Comparison of ENCODE assay signal across 13 cellular contexts in genomic region chr2:156476021-156476420, GRCh38. TPM values are rescaled to one million over a fixed set of nuclear protein-coding genes. Genes with fewer than 3 reads are reported as not detected.
DNase-seq lines count a peak whose midpoint lies in the region; ATAC-seq, FAIRE-seq and TF ChIP-seq lines count a peak whose summit lies in the region.
"Had no signal": no experiment of that assay in that cellular context is flagged by ENCODE, and none has a peak within 500 bp of the region (broad histone marks: within the 10 kb centered on the region; RNA-seq: fewer than 3 reads in every experiment).

No MANE protein-coding gene starts in this region.

- H2BK20ac ChIP-seq in IMR-90 (ENCODE audit: low read depth, low read length): no peak overlapping the region

- H3K56ac ChIP-seq in IMR-90 (ENCODE audit: extremely low read depth, insufficient read depth, low read length): no peak overlapping the region

- H2AK5ac ChIP-seq in IMR-90 (ENCODE audit: low read depth, low read length): no peak overlapping the region

- H3K27me3 ChIP-seq in GM23248 (replicated peaks; ENCODE audit: insufficient read depth) (no peaks in the 10 kb centered on the region), IMR-90 (ENCODE audit: control insufficient read depth, insufficient read depth, low read length) (no peaks in the 10 kb centered on the region), keratinocyte (ENCODE audit: control insufficient read depth, extremely low read depth, insufficient read depth, low read length) (no peaks in the 10 kb centered on the region)

- intact Hi-C loops in IMR-90 (cut with micrococcal nuclease): no loop called here
- intact Hi-C loops in sciatic nerve (cut with DNase I): no loop called here

- peaks cover 13 to 22% of the 10 kb centered on the region in 2 experiments for H3K79me1 ChIP-seq in IMR-90 (ENCODE audit: low read depth in 1 of 2, low read length in 2 of 2)

- H3K4me1 ChIP-seq in GM23248 (ENCODE audit: insufficient read depth) (peaks cover 23% of the 10 kb centered on the region), IMR-90 (ENCODE audit: control insufficient read depth, insufficient read depth, low read length) (peaks cover 2% of the 10 kb centered on the region; the same call in 1 of the 2 replicates), keratinocyte (ENCODE audit: control insufficient read depth, extremely low read depth, insufficient read depth, low read length) (peaks cover 27% of the 10 kb centered on the region)

- no peak overlapping the region for H2BK15ac ChIP-seq in IMR-90 (ENCODE audit: low read depth, low read length)

- TF ChIP-seq POLR2A in IMR-90 (IDR thresholded peaks at IDR 0.05; ENCODE audit: low read depth, low read length): no peak

- peaks cover 23% of the 10 kb centered on the region for H3F3A ChIP-seq in GM23248 (ENCODE audit: insufficient read depth)

- no peaks in the 10 kb centered on the region for H3K9me3 ChIP-seq in GM23248 (ENCODE audit: low read depth)
- no peaks in the 10 kb centered on the region for H3K9me3 ChIP-seq in IMR-90 (ENCODE audit: control insufficient read depth, insufficient read depth, low read length)
- H3K9me3 ChIP-seq in keratinocyte (ENCODE audit: control insufficient read depth, low read depth, low read length): no peaks in the 10 kb centered on the region

- no peaks in the 10 kb centered on the region for H3K9me1 ChIP-seq in IMR-90 (ENCODE audit: insufficient read depth, low read length)
- H3K9me1 ChIP-seq in keratinocyte (ENCODE audit: control insufficient read depth, extremely low read depth, insufficient read depth, low read length): no peaks in the 10 kb centered on the region

- H2BK5ac ChIP-seq in IMR-90 (ENCODE audit: low read depth, low read length, poor library complexity, severe bottlenecking): no peak overlapping the region

- H3K27ac ChIP-seq in GM23248: peak overlapping the region; percentile 57
- no peak overlapping the region for H3K27ac ChIP-seq in IMR-90 (ENCODE audit: insufficient read depth, low read length)
- H3K27ac ChIP-seq in keratinocyte (ENCODE audit: control insufficient read depth, insufficient read depth, low read length): peak overlapping the region; percentile 48

- no peak overlapping the region for H4K5ac ChIP-seq in IMR-90 (ENCODE audit: low read depth, low read length)

- H3K4me1 Mint-ChIP-seq in WTC11: peaks cover 17% of the 10 kb centered on the region

- H3K9ac ChIP-seq in GM23248: peak overlapping the region; percentile 7; the same call in 1 of the 2 replicates
- H3K9ac ChIP-seq in IMR-90 (ENCODE audit: low read depth, low read length): 0 out of 2 replicates have a peak overlapping the region, but pooled peaks have one; percentile 3
- H3K9ac ChIP-seq in keratinocyte (ENCODE audit: control insufficient read depth, extremely low read depth, insufficient read depth, low read length): no peak overlapping the region

- H3K4me3 ChIP-seq in GM23248: no peak overlapping the region
- H3K4me3 ChIP-seq in IMR-90 (ENCODE audit: insufficient read depth, low read depth, low read length): no peak overlapping the region
- no peak overlapping the region for H3K4me3 ChIP-seq in keratinocyte (ENCODE audit: control insufficient read depth in 2 of 3, extremely low read depth in 1 of 3, insufficient read depth in 2 of 3, low read depth in 1 of 3, low read length in 3 of 3)

- H2AFZ ChIP-seq in GM23248: peak overlapping the region; percentile 54
- H2AFZ ChIP-seq in IMR-90 (replicated peaks; ENCODE audit: low read length, poor library complexity): no peak overlapping the region
- H2AFZ ChIP-seq in keratinocyte (ENCODE audit: control insufficient read depth, low read length): no peak overlapping the region

- no peak overlapping the region for H2BK120ac ChIP-seq in IMR-90 (ENCODE audit: low read depth, low read length)

- WGBS in GM23248 (ENCODE audit: low coverage in 1 of 2, low lambda C conversion rate in 2 of 2, missing lambda C conversion rate in 2 of 2), 2 experiments: 93 to 95% methylated on average over 3 of the region's 3 CpGs
- WGBS in IMR-90 (ENCODE audit: extremely low coverage in 2 of 2, insufficient read length in 1 of 2), 2 experiments: no CpG with 5 or more reads among the region's 3 CpGs

- peak; percentile 26 for FAIRE-seq in keratinocyte (lab: Jason Lieb, UNC)

- no peak overlapping the region for H2AK9ac ChIP-seq in IMR-90 (replicated peaks; ENCODE audit: low read depth, low read length, poor library complexity)

- no peak overlapping the region for H3K14ac ChIP-seq in IMR-90 (replicated peaks; ENCODE audit: low read depth, low read length)

- H4K20me1 ChIP-seq in GM23248 (ENCODE audit: insufficient read depth): no peaks in the 10 kb centered on the region
- H4K20me1 ChIP-seq in IMR-90 (ENCODE audit: insufficient read depth, low read length): no peaks in the 10 kb centered on the region
- no peaks in the 10 kb centered on the region for H4K20me1 ChIP-seq in keratinocyte (ENCODE audit: control insufficient read depth, extremely low read depth, insufficient read depth, low read length)

- no peak for TF ChIP-seq CTCF in IMR-90 (conservative IDR thresholded peaks at IDR 0.05; ENCODE audit: low read depth, low read length)
- no peak for TF ChIP-seq CTCF in keratinocyte (optimal IDR thresholded peaks at IDR 0.05 in 1 of 3, IDR thresholded peaks at IDR 0.05 in 1 of 3, conservative IDR thresholded peaks at IDR 0.05 in 1 of 3; ENCODE audit: extremely low read depth in 1 of 3, insufficient read depth in 2 of 3, low read length in 3 of 3)
- TF ChIP-seq CTCF in WTC11 (IDR thresholded peaks at IDR 0.05): no peak

- H4K8ac ChIP-seq in IMR-90 (ENCODE audit: low read depth in 2 of 2, low read length in 2 of 2): no peak overlapping the region; a peak in 1 of 4 replicates

- no peak for TF ChIP-seq RAD21 in IMR-90 (IDR thresholded peaks at IDR 0.05; ENCODE audit: low read length)

- ATAC-seq in GM18499 (IDR thresholded peaks at IDR 0.05; ENCODE audit: insufficient read depth, unreplicated experiment) (peak; percentile 35), IMR-90 (ENCODE audit: low read depth) (no peak), WTC11 (no peak), sciatic nerve (no peak)
- ATAC-seq in stimulated activated naive CD8-positive, alpha-beta T cell treated with anti-CD3 and anti-CD28 coated beads, Interleukin-15, Interleukin-2, amounts not matched to agents 100 U/mL and 50 U/mL, for 24 hours: no peak

- no peak overlapping the region; the same call in 1 of the 2 replicates for H3K27ac Mint-ChIP-seq in WTC11
- H3K27ac Mint-ChIP-seq: B cell had no signal

- no peaks in the 10 kb centered on the region for H3K9me3 Mint-ChIP-seq in WTC11
- H3K9me3 Mint-ChIP-seq: naive B cell; stimulated activated naive CD8-positive, alpha-beta T cell treated with anti-CD3 and anti-CD28 coated beads, Interleukin-15, amount 100 ng/mL, for 72 hours had no signal

- in situ Hi-C loops in GM23248 (cut with MboI) (no loop called here), IMR-90 (cut with MboI; ENCODE audit: low sequenced_read_pairs) (no loop called here)

- CTCF ChIA-PET in IMR-90 (lab: Yijun Ruan, JAX) (no interaction called here), WTC11 (lab: Charles Lee) (no interaction called here)

- no peak overlapping the region; the same call in 1 of the 2 replicates for H3K18ac ChIP-seq in IMR-90 (ENCODE audit: low read depth, low read length)

- no peak overlapping the region for H3K4me3 Mint-ChIP-seq in WTC11
- H3K4me3 Mint-ChIP-seq: B cell, naive B cell had no signal

- no peak overlapping the region; the same call in 1 of the 2 replicates for H4K91ac ChIP-seq in IMR-90 (ENCODE audit: insufficient read depth, low read depth, low read length)

- H3K79me2 ChIP-seq in GM23248 (ENCODE audit: insufficient read depth): peaks cover 64% of the 10 kb centered on the region
- H3K79me2 ChIP-seq in keratinocyte (ENCODE audit: control insufficient read depth, insufficient read depth, low read length): peaks cover 14% of the 10 kb centered on the region

- no peaks in the 10 kb centered on the region for H3K36me3 ChIP-seq in GM23248 (ENCODE audit: low read depth)
- no peaks in the 10 kb centered on the region; the same call in 1 of the 2 replicates for H3K36me3 ChIP-seq in IMR-90 (ENCODE audit: control insufficient read depth, insufficient read depth, low read length)
- peaks cover 2 to 5% of the 10 kb centered on the region in 2 experiments for H3K36me3 ChIP-seq in keratinocyte (ENCODE audit: control insufficient read depth in 2 of 2, extremely low read depth in 1 of 2, insufficient read depth in 2 of 2, low read length in 2 of 2)

- POLR2A ChIA-PET in IMR-90 (lab: Charles Lee; ENCODE audit: unreplicated experiment) (no interaction called here), WTC11 (lab: Charles Lee) (no interaction called here)

- H3K9me2 ChIP-seq in GM23248 (ENCODE audit: insufficient read depth): no peaks in the 10 kb centered on the region

- H3K4ac ChIP-seq in IMR-90 (ENCODE audit: low read depth, low read length): no peak overlapping the region

- H3K27me3 Mint-ChIP-seq in WTC11 (ENCODE audit: low read depth): no peaks in the 10 kb centered on the region
- H3K27me3 Mint-ChIP-seq: B cell; naive B cell; stimulated activated naive CD8-positive, alpha-beta T cell treated with anti-CD3 and anti-CD28 coated beads, Interleukin-15, amount 100 ng/mL, for 72 hours had no signal

- no peak overlapping the region for H3K23ac ChIP-seq in IMR-90 (ENCODE audit: low read depth, low read length)

- DNase-seq in GM23248 (no peak), IMR-90 (no peak), keratinocyte (ENCODE audit: low read depth, low spot score) (no peak), WTC11 (ENCODE audit: low spot score) (no peak), sciatic nerve (ENCODE audit: low spot score) (no peak), NCI-H146 treated with DMSO at 0.1 percent for 48 hours (lab: John Stamatoyannopoulos, UW; ENCODE audit: unreplicated experiment) (no peak)
- DNase-seq in stimulated activated naive CD8-positive, alpha-beta T cell treated with anti-CD3 and anti-CD28 coated beads, Interleukin-15, Interleukin-2, amounts not matched to agents 100 U/mL and 50 U/mL, for 24 hours: no peak
- DNase-seq: activated CD4-positive, alpha-beta T cell treated with anti-CD3 and anti-CD28 coated beads, Interleukin-2, amount 50 U/mL, for 48 hours; naive B cell; NCI-H345; stimulated activated naive CD8-positive, alpha-beta T cell treated with anti-CD3 and anti-CD28 coated beads, Interleukin-15, amount 100 ng/mL, for 72 hours had no signal

- H3K36me3 Mint-ChIP-seq in WTC11: 0 out of 2 replicates have a peak, but pooled peaks cover 3% of the 10 kb centered on the region

- dilution Hi-C loops in IMR-90 (cut with HindIII; ENCODE audit: low sequenced_read_pairs, unreplicated experiment): no loop called here
- dilution Hi-C loops in keratinocyte (cut with MboI; ENCODE audit: extremely low pct_ligation_motif_present, low sequenced_read_pairs): no loop called here

- H3K4me2 ChIP-seq in GM23248 (ENCODE audit: unreplicated experiment) (no peak overlapping the region), IMR-90 (ENCODE audit: low read depth, low read length) (no peak overlapping the region), keratinocyte (ENCODE audit: control insufficient read depth, extremely low read depth, insufficient read depth, low read depth, low read length) (peak overlapping the region; percentile 68)

- no TSS peak for BruUV-seq in IMR-90 (replicated peaks; lab: Mats Ljungman, UMichigan)

RNA-seq across cellular contexts. Expression of gene GPD2, which starts 39.8 kb away (rescaled TPM):
- total RNA-seq in GM23248 (2014; rRNA removed; shearing (Covaris generic)): 37.7 and 62.3 TPM in 2 replicates
- polyA plus RNA-seq in GM23248 (2016; fragmentation: Nextera tagmentation; extraction: Ambion mirVana) (16.1 and 18.6 TPM in 2 replicates), IMR-90 (2012; rRNA removed) (12.0 and 20.4 TPM in 2 replicates), keratinocyte (16.3 to 27.6 TPM (median 18.3 TPM) in 3 replicates)
- total RNA-seq in IMR-90 (2012; rRNA removed) (100 and 153 TPM in 2 replicates), WTC11 (2021) (29.7 to 32.5 TPM (median 32.2 TPM) in 3 replicates), sciatic nerve (56.4 TPM)
- polyA plus RNA-seq in IMR-90 (2012; cell fraction: cytosol; rRNA removed): 2.3 and 4.5 TPM in 2 replicates
- 1.8 and 9.7 TPM in 2 replicates for polyA plus RNA-seq in IMR-90 (2012; cell fraction: nucleus; rRNA removed; ENCODE audit: low replicate concordance)
- 30.8 TPM for polyA plus RNA-seq in keratinocyte (2011; ENCODE audit: low read depth)
- polyA plus RNA-seq in keratinocyte (2011; cell fraction: cytosol; rRNA removed): 11.1 and 14.2 TPM in 2 replicates
- 21.7 and 34.2 TPM in 2 replicates for polyA plus RNA-seq in keratinocyte (2011; cell fraction: nucleus; rRNA removed)
- 11.5 and 27.7 TPM in 2 replicates for polyA plus RNA-seq in keratinocyte (2012; ENCODE audit: low replicate concordance)
- polyA minus RNA-seq in keratinocyte: 30.6 to 87.4 TPM (median 49.5 TPM) in 3 replicates
- polyA minus RNA-seq in keratinocyte (2011; cell fraction: cytosol; rRNA and poly(A)+ RNA removed): 26.9 TPM
- polyA minus RNA-seq in keratinocyte (2011; cell fraction: nucleus; rRNA and poly(A)+ RNA removed): 45.5 and 76.5 TPM in 2 replicates
